Comparison of ENCODE assay signal across 24 cellular contexts in the genomic region with DNA sequence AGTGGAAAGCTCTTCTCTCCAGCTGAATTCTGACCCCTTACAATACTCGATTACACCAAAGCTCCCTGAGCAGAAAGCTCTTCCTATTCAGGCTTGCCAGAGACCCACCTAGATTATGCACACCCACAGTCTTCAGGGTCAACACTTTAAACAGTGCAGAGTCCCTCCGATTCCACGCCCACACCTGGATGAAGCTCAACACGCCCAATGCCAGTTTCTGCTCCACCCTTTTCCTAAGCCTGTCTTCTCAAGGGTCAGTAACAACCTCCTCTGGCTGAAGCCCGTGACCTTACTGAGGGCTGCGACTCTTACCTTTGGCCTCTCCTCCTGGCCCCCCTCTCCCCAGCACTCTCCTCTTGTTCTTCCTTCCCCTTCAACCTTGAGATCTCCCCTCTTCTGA.
A peak's percentile ranks its signal among the peaks of the same experiment; 100 is the strongest.
DNase-seq lines count a peak whose midpoint lies in the region; ATAC-seq, FAIRE-seq and TF ChIP-seq lines count a peak whose summit lies in the region.
"Had no signal": no experiment of that assay in that cellular context is flagged by ENCODE, and none has a peak within 500 bp of the region (broad histone marks: within the 10 kb centered on the region; RNA-seq: fewer than 3 reads in every experiment).

No MANE protein-coding gene starts in this region.

- no peaks in the 10 kb centered on the region for H3K4me1 Mint-ChIP-seq in activated CD8-positive, alpha-beta memory T cell treated with anti-CD3 and anti-CD28 coated beads, Interleukin-2, amount 10 ng/mL, durations not matched to agents 7 days and 5 days
- H3K4me1 Mint-ChIP-seq in neural progenitor cell, result no peaks in the 10 kb centered on the region
- H3K4me1 Mint-ChIP-seq: B cell; CD8-positive, alpha-beta memory T cell had no signal

- FAIRE-seq in small intestine (lab: Jason Lieb, UNC), result no peak
- FAIRE-seq: A204.1, D721Med, GM12878, GM19239, H1 had no signal

- no peaks in the 10 kb centered on the region for H3K27me3 ChIP-seq in neural progenitor cell
- peaks cover 0 to 2% of the 10 kb centered on the region in 2 donors for H3K27me3 ChIP-seq in small intestine (ENCODE audit: control insufficient read depth in 2 of 2, insufficient read depth in 2 of 2, low read length in 2 of 2)
- H3K27me3 ChIP-seq: BLaER1 had no signal

- no peak overlapping the region for H2AFZ ChIP-seq in neural progenitor cell (replicated peaks)
- H2AFZ ChIP-seq: GM23248 had no signal

- no peaks in the 10 kb centered on the region for H3K27me3 Mint-ChIP-seq in activated CD8-positive, alpha-beta memory T cell treated with anti-CD3 and anti-CD28 coated beads, Interleukin-2, amount 10 ng/mL, durations not matched to agents 7 days and 5 days
- H3K27me3 Mint-ChIP-seq in neural progenitor cell (ENCODE audit: insufficient read depth, low read depth), result peaks cover 4% of the 10 kb centered on the region
- H3K27me3 Mint-ChIP-seq: B cell had no signal

- H3K36me3 ChIP-seq in neural progenitor cell (no peaks in the 10 kb centered on the region), small intestine (ENCODE audit: control insufficient read depth in 2 of 2, insufficient read depth in 2 of 2, low read length in 2 of 2) (no peaks in the 10 kb centered on the region)
- H3K36me3 ChIP-seq: BLaER1 had no signal

- peaks cover 4% of the 10 kb centered on the region for H3K9me3 Mint-ChIP-seq in activated CD8-positive, alpha-beta memory T cell treated with anti-CD3 and anti-CD28 coated beads, Interleukin-2, amount 10 ng/mL, durations not matched to agents 7 days and 5 days (ENCODE audit: low read depth)
- peaks cover 8% of the 10 kb centered on the region for H3K9me3 Mint-ChIP-seq in neural progenitor cell
- H3K9me3 Mint-ChIP-seq: CD4-positive, alpha-beta T cell had no signal

- H3F3A ChIP-seq in neural progenitor cell (ENCODE audit: low read depth), result no peaks in the 10 kb centered on the region

- no peaks in the 10 kb centered on the region for H3K36me3 Mint-ChIP-seq in activated CD8-positive, alpha-beta memory T cell treated with anti-CD3 and anti-CD28 coated beads, Interleukin-2, amount 10 ng/mL, durations not matched to agents 7 days and 5 days
- no peaks in the 10 kb centered on the region for H3K36me3 Mint-ChIP-seq in neural progenitor cell
- H3K36me3 Mint-ChIP-seq: CD8-positive, alpha-beta memory T cell had no signal

- no peak for TF ChIP-seq CTCF in neural progenitor cell (IDR thresholded peaks at IDR 0.05)

- H3K9me3 ChIP-seq in neural progenitor cell (ENCODE audit: low read depth) (no peaks in the 10 kb centered on the region), small intestine (ENCODE audit: control insufficient read depth, low read depth) (no peaks in the 10 kb centered on the region)

- DNase-seq in activated CD8-positive, alpha-beta memory T cell treated with anti-CD3 and anti-CD28 coated beads, Interleukin-2, amount 10 ng/mL, durations not matched to agents 7 days and 5 days, result peak; percentile 19
- DNase-seq in activated CD8-positive, alpha-beta memory T cell treated with anti-CD3 and anti-CD28 coated beads for 24 hours, result no peak
- DNase-seq in neural progenitor cell (ENCODE audit: low spot score) (no peak), small intestine (peak; percentile 59), foreskin melanocyte (no peak), CD1c-positive myeloid dendritic cell (ENCODE audit: extremely low spot score) (no peak)
- DNase-seq: CD4-positive, alpha-beta T cell; CD8-positive, alpha-beta memory T cell; DMS 273 treated with DMSO at 0.1 percent for 48 hours; DMS79; EL; GDM1; GM23248; H7; HCEC 1CT had no signal

- H3K9ac ChIP-seq in neural progenitor cell, result no peak overlapping the region
- H3K9ac ChIP-seq: BLaER1, GM23248 had no signal

- ATAC-seq in activated CD8-positive, alpha-beta memory T cell treated with anti-CD3 and anti-CD28 coated beads, Interleukin-2, amount 10 ng/mL, durations not matched to agents 7 days and 5 days, result no peak
- ATAC-seq: GM12878 had no signal

- no peak overlapping the region for H3K4me2 ChIP-seq in neural progenitor cell
- H3K4me2 ChIP-seq: BLaER1 had no signal

- CTCF ChIA-PET in activated CD8-positive, alpha-beta memory T cell treated with anti-CD3 and anti-CD28 coated beads, Interleukin-2, amount 10 ng/mL, durations not matched to agents 7 days and 5 days (lab: Charles Lee), result no interaction called here

- 23 to 65% (median 36%) methylated on average over 6 of the region's 6 CpGs for WGBS in small intestine, 3 donors

- no peak overlapping the region for H3K27ac ChIP-seq in neural progenitor cell
- H3K27ac ChIP-seq in small intestine (ENCODE audit: low read depth in 1 of 2, low read length in 1 of 2), result no peak overlapping the region
- H3K27ac ChIP-seq: 22Rv1, BLaER1, C4-2B, GM23248 had no signal

- no peak overlapping the region for H3K27ac Mint-ChIP-seq in activated CD8-positive, alpha-beta memory T cell treated with anti-CD3 and anti-CD28 coated beads, Interleukin-2, amount 10 ng/mL, durations not matched to agents 7 days and 5 days
- peak overlapping the region; percentile 42 for H3K27ac Mint-ChIP-seq in neural progenitor cell
- H3K27ac Mint-ChIP-seq: B cell; CD4-positive, alpha-beta T cell; CD8-positive, alpha-beta memory T cell had no signal

- H3K4me3 ChIP-seq in neural progenitor cell (no peak overlapping the region), small intestine (ENCODE audit: low read depth in 1 of 2, low read length in 2 of 2) (no peak overlapping the region)
- H3K4me3 ChIP-seq: BLaER1, GM12878, GM23248 had no signal

- no peak overlapping the region for H3K4me3 Mint-ChIP-seq in activated CD8-positive, alpha-beta memory T cell treated with anti-CD3 and anti-CD28 coated beads, Interleukin-2, amount 10 ng/mL, durations not matched to agents 7 days and 5 days
- no peak overlapping the region for H3K4me3 Mint-ChIP-seq in neural progenitor cell
- H3K4me3 Mint-ChIP-seq: B cell; CD4-positive, alpha-beta T cell; CD8-positive, alpha-beta memory T cell had no signal

- H3K4me1 ChIP-seq in neural progenitor cell, result no peaks in the 10 kb centered on the region
- no peaks in the 10 kb centered on the region for H3K4me1 ChIP-seq in small intestine (ENCODE audit: control insufficient read depth in 2 of 2, insufficient read depth in 1 of 2, low read depth in 1 of 2, low read length in 1 of 2)
- H3K4me1 ChIP-seq: BLaER1 had no signal

- no peaks in the 10 kb centered on the region for H3K79me2 ChIP-seq in neural progenitor cell (ENCODE audit: low read depth)

- no peaks in the 10 kb centered on the region for H4K20me1 ChIP-seq in neural progenitor cell (ENCODE audit: low read depth)
- H4K20me1 ChIP-seq: BLaER1 had no signal

Comparison
In these comparisons a context has a peak if more than half of its experiments do, and no peak if none do; other contexts are left out.
1. DNase-seq: peak in activated CD8-positive, alpha-beta memory T cell treated with anti-CD3 and anti-CD28 coated beads, Interleukin-2, amount 10 ng/mL, durations not matched to agents 7 days and 5 days (single experiment) and small intestine (single experiment); none in activated CD8-positive, alpha-beta memory T cell treated with anti-CD3 and anti-CD28 coated beads for 24 hours (single experiment), neural progenitor cell (single experiment), foreskin melanocyte (single experiment) and CD1c-positive myeloid dendritic cell (single experiment).